ENCODE assay signal across 8 cellular contexts in the genomic region with DNA sequence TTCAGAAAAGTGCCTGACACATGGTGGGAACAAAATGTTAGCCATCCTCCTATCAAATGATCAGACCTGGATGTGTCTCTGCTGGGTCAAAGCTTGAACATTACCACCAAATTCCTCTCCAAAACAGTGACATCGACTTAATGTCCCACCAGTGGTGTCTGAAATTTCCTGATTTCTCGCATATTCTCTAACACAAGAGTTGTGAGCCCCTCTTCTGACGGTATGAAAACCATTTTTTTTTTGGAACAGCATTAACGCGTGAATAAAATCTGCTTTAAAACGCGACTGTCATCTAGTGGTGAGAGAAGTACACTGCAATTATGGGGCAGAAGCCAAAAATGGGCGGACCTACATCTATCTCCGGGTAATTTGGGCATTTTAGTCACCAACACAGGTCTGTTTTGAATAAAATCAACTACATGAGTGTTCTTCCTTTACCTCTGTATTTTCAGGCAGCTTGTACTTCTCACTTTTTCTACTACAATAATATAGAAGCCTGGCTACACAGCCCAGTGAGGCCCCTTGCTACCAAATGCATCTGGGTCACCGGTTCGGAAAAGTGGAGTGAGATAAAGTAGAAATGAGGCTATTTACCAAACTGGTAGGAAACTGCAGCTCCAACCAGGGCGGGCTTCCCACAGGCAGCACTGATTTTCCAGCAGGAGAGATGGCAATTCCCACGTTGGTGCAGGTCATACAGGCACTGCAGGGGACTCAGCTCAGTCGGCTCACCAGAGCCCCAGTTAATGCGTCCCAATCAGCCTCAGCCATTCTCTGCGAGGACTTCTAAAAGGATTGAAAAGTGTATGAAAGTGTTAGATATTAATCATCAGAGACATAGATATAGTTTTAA. TPM values are rescaled to one million over a fixed set of nuclear protein-coding genes. Genes with fewer than 3 reads are reported as not detected.
DNase-seq lines count a peak whose midpoint lies in the region; ATAC-seq, FAIRE-seq and TF ChIP-seq lines count a peak whose summit lies in the region.

No MANE protein-coding gene starts in this region.

- in situ Hi-C loops in astrocyte of the cerebellum (cut with HindIII; ENCODE audit: low sequenced_read_pairs): no loop called here

- peak; percentile 98 for TF ChIP-seq CTCF in astrocyte of the cerebellum (IDR thresholded peaks at IDR 0.05; ENCODE audit: low read depth, low read length, missing control alignments)
- TF ChIP-seq CTCF in spleen (IDR thresholded peaks at IDR 0.05 in 8 of 11, conservative IDR thresholded peaks at IDR 0.05 in 3 of 11): peak; percentile 77 to 95 (median 92)

- no peak for TF ChIP-seq POLR2A in spleen (IDR thresholded peaks at IDR 0.05)

- H3K27me3 ChIP-seq in spleen (replicated peaks in 1 of 7): no peaks in the 10 kb centered on the region

- H3K4me1 ChIP-seq in spleen: peaks cover 0 to 28% (median 11%) of the 10 kb centered on the region in 6 donors

- intact Hi-C loops in spleen (cut with DNase I; ENCODE audit: low total_unique reads): loop anchor here (10.0 kb wide), 4 partner anchors 51 to 491 kb away; partner anchors contain the start of gene BFSP1

- H3K9me3 ChIP-seq in spleen: no peaks in the 10 kb centered on the region

- peak; percentile 33 for DNase-seq in activated naive CD4-positive, alpha-beta T cell treated with Interleukin-2 at 50 U/mL for 16 hours
- DNase-seq in activated naive CD4-positive, alpha-beta T cell (lab: John Stamatoyannopoulos, UW): no peak
- peak; percentile 63 for DNase-seq in Jurkat, Clone E6-1 (ENCODE audit: low read depth, low spot score)
- DNase-seq in RCC 7860 (ENCODE audit: low spot score) (peak; percentile 41), astrocyte of the cerebellum (ENCODE audit: low read depth) (peak; percentile 61), iPS-NIHi7 (ENCODE audit: extremely low spot score) (peak; percentile 65), spleen (peak; percentile 62)

- WGBS in spleen, 5 donors: 25 to 31% (median 30%) methylated on average over 16 of the region's 16 CpGs

- ATAC-seq in GM19328 (IDR thresholded peaks at IDR 0.05; ENCODE audit: unreplicated experiment): no peak

- no peak for FAIRE-seq in RCC 7860 (lab: Jason Lieb, UNC)

- H3K36me3 ChIP-seq in spleen: peaks cover 0 to 10% (median 0%) of the 10 kb centered on the region in 6 donors

- no peak overlapping the region for H3K4me3 ChIP-seq in Jurkat, Clone E6-1 (ENCODE audit: low read length)
- no peak overlapping the region for H3K4me3 ChIP-seq in astrocyte of the cerebellum (ENCODE audit: low read depth, low read length)
- no peak overlapping the region for H3K4me3 ChIP-seq in spleen

- H3K27ac ChIP-seq in spleen: no peak overlapping the region

RNA-seq across cellular contexts. Expression of gene MGME1, which starts 27.4 kb away (rescaled TPM):
- 56.6 TPM for polyA plus RNA-seq in Jurkat, Clone E6-1 (2012; ENCODE audit: insufficient read depth, insufficient read length)
- 10 to 100 TPM; 20.9 to 33.4 (median 28.4) TPM for total RNA-seq in spleen
- polyA plus RNA-seq in spleen: 10 to 100 TPM; 22.5 to 33.1 (median 26.2) TPM

RNA-seq across cellular contexts. Expression of gene SNX5, which starts 27.6 kb away (rescaled TPM):
- 235 TPM for polyA plus RNA-seq in Jurkat, Clone E6-1 (2012; ENCODE audit: insufficient read depth, insufficient read length)
- 100 to 1,000 TPM; 126 to 261 (median 192) TPM for total RNA-seq in spleen
- 100 to 1,000 TPM; 151 to 181 (median 159) TPM for polyA plus RNA-seq in spleen

Comparison
In these comparisons a context has a peak if more than half of its experiments do, and no peak if none do; other contexts are left out.
1. DNase-seq: peak in activated naive CD4-positive, alpha-beta T cell treated with Interleukin-2 at 50 U/mL for 16 hours (single experiment), Jurkat, Clone E6-1 (single experiment), RCC 7860 (single experiment), astrocyte of the cerebellum (single experiment), iPS-NIHi7 (single experiment) and spleen (single experiment); none in activated naive CD4-positive, alpha-beta T cell (0 of 4).